ENCODE assay signal across 15 cellular contexts in the genomic region with DNA sequence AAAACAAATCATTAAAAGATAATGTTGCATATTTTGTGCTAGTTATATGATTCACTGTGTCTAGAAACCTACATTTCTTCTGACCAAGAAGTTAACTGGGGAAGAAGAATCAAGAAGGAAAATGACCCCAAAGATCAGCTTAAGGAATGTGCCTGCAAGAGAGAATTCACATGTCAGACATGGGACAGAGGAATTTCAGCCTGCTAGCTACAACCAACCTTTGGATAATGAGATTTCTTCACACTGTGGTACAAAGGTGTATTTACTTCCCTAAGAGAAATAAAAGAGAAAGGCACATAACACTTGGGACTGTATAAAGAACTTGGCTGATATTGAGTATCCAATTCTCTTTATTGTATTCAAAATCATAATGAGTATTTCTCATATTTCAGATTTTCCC.
"Had no signal": no experiment of that assay in that cellular context is flagged by ENCODE, and none has a peak within 500 bp of the region (broad histone marks: within the 10 kb centered on the region; RNA-seq: fewer than 3 reads in every experiment).

No MANE protein-coding gene starts in this region.

- H3K4me2 ChIP-seq: smooth muscle cell had no signal

- H3K27ac ChIP-seq: cardiac muscle cell, gastroesophageal sphincter, heart right ventricle, neutrophil, right atrium auricular region had no signal

- H3K27me3 ChIP-seq: cardiac muscle cell, gastroesophageal sphincter, heart right ventricle, neutrophil, right atrium auricular region had no signal

- H3K36me3 ChIP-seq: cardiac muscle cell, gastroesophageal sphincter, heart right ventricle, neutrophil, right atrium auricular region had no signal

- H3K9me3 ChIP-seq: gastroesophageal sphincter, heart right ventricle, neutrophil, right atrium auricular region had no signal

- DNase-seq: activated CD4-positive, alpha-beta T cell treated with anti-CD3 and anti-CD28 coated beads for 1 hour; activated CD4-positive, alpha-beta T cell treated with anti-CD3 and anti-CD28 coated beads, Interleukin-2, amount 50 U/mL, for 48 hours; activated naive CD4-positive, alpha-beta T cell treated with anti-CD3 and anti-CD28 coated beads for 36 hours; activated naive CD8-positive, alpha-beta T cell treated with anti-CD3 and anti-CD28 coated beads, Interleukin-2, amount 50 U/mL, for 24 hours; heart right ventricle; left ventricle myocardium superior; mesendoderm; natural killer cell; stimulated activated CD4-positive, alpha-beta T cell treated with anti-CD3 and anti-CD28 coated beads, Interleukin-4, amount 100 ng/mL, for 4 hours; stimulated activated naive CD8-positive, alpha-beta T cell treated with anti-CD3 and anti-CD28 coated beads, Interleukin-15, amount 100 ng/mL, for 72 hours had no signal

- H3K4me1 ChIP-seq: gastroesophageal sphincter, heart right ventricle, right atrium auricular region had no signal

- H3K4me3 ChIP-seq: cardiac muscle cell, gastroesophageal sphincter, heart right ventricle, right atrium auricular region, smooth muscle cell had no signal
